ENCODE assay signal across 10 cellular contexts in genomic region chr6:116087437-116088027, GRCh38. TPM values are rescaled to one million over a fixed set of nuclear protein-coding genes. Genes with fewer than 3 reads are reported as not detected.
A peak's percentile ranks its signal among the peaks of the same experiment; 100 is the strongest.
DNase-seq lines count a peak whose midpoint lies in the region; ATAC-seq and TF ChIP-seq lines count a peak whose summit lies in the region.
"Had no signal": no experiment of that assay in that cellular context is flagged by ENCODE, and none has a peak within 500 bp of the region (broad histone marks: within the 10 kb centered on the region; RNA-seq: fewer than 3 reads in every experiment).

No MANE protein-coding gene starts in this region.

- DNase-seq in GM12865 (ENCODE audit: low read depth) (peak; percentile 93), fibroblast of peridontal ligament (ENCODE audit: extremely low read depth) (peak; percentile 63), NCI-H2107 (lab: John Stamatoyannopoulos, UW) (no peak), Kasumi-1 (lab: John Stamatoyannopoulos, UW) (no peak)
- no peak for DNase-seq in activated CD8-positive, alpha-beta T cell treated with anti-CD3 and anti-CD28 coated beads for 36 hours
- DNase-seq in activated CD4-positive, alpha-beta T cell treated with anti-CD3 and anti-CD28 coated beads for 4 hours = no peak
- DNase-seq: activated CD4-positive, alpha-beta T cell treated with anti-CD3 and anti-CD28 coated beads, Interleukin-2, amount 10 ng/mL, durations not matched to agents 7 days and 5 days had no signal

- no peaks in the 10 kb centered on the region for H3K4me1 Mint-ChIP-seq in activated CD8-positive, alpha-beta T cell treated with anti-CD3 and anti-CD28 coated beads for 36 hours (ENCODE audit: low read depth)

- POLR2A ChIA-PET in activated CD8-positive, alpha-beta T cell treated with anti-CD3 and anti-CD28 coated beads for 36 hours (lab: Charles Lee) = interaction anchor here (1.4 kb wide), 1 partner anchor 13 kb away, joined by 5 read pairs; the partner anchor contains the start of gene NT5DC1

- TF ChIP-seq CTCF in GM12865 (IDR thresholded peaks at IDR 0.05; ENCODE audit: insufficient read depth, low read depth, low read length, missing control alignments) = no peak
- TF ChIP-seq CTCF in activated CD8-positive, alpha-beta T cell treated with anti-CD3 and anti-CD28 coated beads for 36 hours (IDR thresholded peaks at IDR 0.05) = no peak

- no peaks in the 10 kb centered on the region for H3K36me3 Mint-ChIP-seq in activated CD8-positive, alpha-beta T cell treated with anti-CD3 and anti-CD28 coated beads for 36 hours (ENCODE audit: low read depth)

- H3K27ac Mint-ChIP-seq in activated CD8-positive, alpha-beta T cell treated with anti-CD3 and anti-CD28 coated beads for 36 hours = no peak overlapping the region
- H3K27ac Mint-ChIP-seq: activated CD4-positive, alpha-beta T cell treated with anti-CD3 and anti-CD28 coated beads, Interleukin-2, amount 10 ng/mL, durations not matched to agents 7 days and 5 days had no signal

- H3K9me3 Mint-ChIP-seq in activated CD8-positive, alpha-beta T cell treated with anti-CD3 and anti-CD28 coated beads for 36 hours = no peaks in the 10 kb centered on the region
- H3K9me3 Mint-ChIP-seq: activated CD4-positive, alpha-beta T cell treated with anti-CD3 and anti-CD28 coated beads, Interleukin-2, amount 10 ng/mL, durations not matched to agents 7 days and 5 days had no signal

- no peak overlapping the region for H3K4me3 Mint-ChIP-seq in activated CD8-positive, alpha-beta T cell treated with anti-CD3 and anti-CD28 coated beads for 36 hours
- H3K4me3 Mint-ChIP-seq: activated CD4-positive, alpha-beta T cell treated with anti-CD3 and anti-CD28 coated beads, Interleukin-2, amount 10 ng/mL, durations not matched to agents 7 days and 5 days had no signal

- H3K27me3 Mint-ChIP-seq in activated CD8-positive, alpha-beta T cell treated with anti-CD3 and anti-CD28 coated beads for 36 hours = peaks cover 3% of the 10 kb centered on the region

- intact Hi-C loops in activated CD8-positive, alpha-beta T cell treated with anti-CD3 and anti-CD28 coated beads for 36 hours (cut with micrococcal nuclease) = no loop called here

- ATAC-seq in GM21576 (IDR thresholded peaks at IDR 0.05; ENCODE audit: unreplicated experiment) = peak; percentile 95
- ATAC-seq in HG03521 (IDR thresholded peaks at IDR 0.05; ENCODE audit: unreplicated experiment) = peak; percentile 97
- no peak for ATAC-seq in activated CD8-positive, alpha-beta T cell treated with anti-CD3 and anti-CD28 coated beads for 36 hours

- H3K4me3 ChIP-seq in GM12865 (ENCODE audit: low read depth, low read length) = peak overlapping the region; percentile 45

- CTCF ChIA-PET in activated CD8-positive, alpha-beta T cell treated with anti-CD3 and anti-CD28 coated beads for 36 hours (lab: Charles Lee) = interaction anchor here (1.0 kb wide), 1 partner anchor 9 kb away, joined by 3 read pairs; no protein-coding TSS in a partner anchor

RNA-seq across cellular contexts. Expression of gene NT5DC1, which starts 13.1 kb away (rescaled TPM):
- 10 to 100 TPM; 47.8 to 53.3 TPM for total RNA-seq in activated CD8-positive, alpha-beta T cell treated with anti-CD3 and anti-CD28 coated beads for 36 hours

RNA-seq across cellular contexts. Expression of gene FRK, which starts 26.8 kb away (rescaled TPM):
- under 1 TPM; 0.04 to 0.07 TPM for total RNA-seq in activated CD8-positive, alpha-beta T cell treated with anti-CD3 and anti-CD28 coated beads for 36 hours

RNA-seq across cellular contexts. Expression of gene COL10A1, which starts 38.4 kb away (rescaled TPM):
- not detected for total RNA-seq in activated CD8-positive, alpha-beta T cell treated with anti-CD3 and anti-CD28 coated beads for 36 hours
- total RNA-seq: activated CD4-positive, alpha-beta T cell treated with anti-CD3 and anti-CD28 coated beads, Interleukin-2, amount 10 ng/mL, durations not matched to agents 7 days and 5 days; H1 had no signal

Comparison
In these comparisons a context has a peak if more than half of its experiments do, and no peak if none do; other contexts are left out.
1. DNase-seq: peak in GM12865 (single experiment) and fibroblast of peridontal ligament (single experiment); none in activated CD8-positive, alpha-beta T cell treated with anti-CD3 and anti-CD28 coated beads for 36 hours (single experiment), NCI-H2107 (single experiment), Kasumi-1 (0 of 2) and activated CD4-positive, alpha-beta T cell treated with anti-CD3 and anti-CD28 coated beads for 4 hours (0 of 2).